8 cellular contexts compared by ENCODE assay signal in the genomic region with DNA sequence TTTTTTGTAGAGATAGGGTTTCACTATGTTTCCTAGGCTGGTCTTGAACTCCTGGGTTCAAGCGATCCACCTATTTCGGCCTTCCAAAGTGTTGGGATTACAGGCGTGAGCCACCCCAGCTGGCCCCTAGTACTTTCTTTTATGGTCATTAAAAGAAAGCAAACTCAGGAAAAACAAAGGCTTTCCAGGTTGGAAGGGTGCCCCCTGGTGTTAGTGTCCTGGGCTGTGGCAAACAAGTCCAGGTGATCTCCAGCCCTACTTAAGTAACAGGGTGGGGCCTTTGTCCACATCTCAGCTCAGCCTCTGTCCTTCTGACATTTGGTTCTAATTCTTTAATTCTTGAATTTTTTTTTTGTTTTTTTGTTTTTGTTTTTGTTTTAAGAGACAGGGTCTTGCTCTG. TPM values are rescaled to one million over a fixed set of nuclear protein-coding genes. Genes with fewer than 3 reads are reported as not detected.
A peak's percentile ranks its signal among the peaks of the same experiment; 100 is the strongest.
DNase-seq lines count a peak whose midpoint lies in the region; ATAC-seq, FAIRE-seq and TF ChIP-seq lines count a peak whose summit lies in the region.

No MANE protein-coding gene starts in this region.

- TF ChIP-seq POLR2A in endothelial cell of umbilical vein (IDR thresholded peaks at IDR 0.05; ENCODE audit: low read depth, low read length) = no peak
- TF ChIP-seq POLR2A in sigmoid colon (IDR thresholded peaks at IDR 0.05) = no peak

- intact Hi-C loops in endothelial cell of umbilical vein (cut with micrococcal nuclease) = loop anchor here (1.0 kb wide), 1 partner anchor 9 kb away; no protein-coding TSS in a partner anchor
- intact Hi-C loops in sigmoid colon (cut with DNase I) = loop anchor here (2.0 kb wide), 1 partner anchor 23 kb away; no protein-coding TSS in a partner anchor

- no peak for ATAC-seq in GM19397 (IDR thresholded peaks at IDR 0.05; ENCODE audit: unreplicated experiment)

- DNase-seq in AG04449 (ENCODE audit: low read depth, low spot score) = no peak
- DNase-seq in GM13977 (ENCODE audit: low spot score) = peak; percentile 62
- DNase-seq in SKM-1 treated with dmso at 0.1 percent for 144 hours (lab: John Stamatoyannopoulos, UW; ENCODE audit: unreplicated experiment) = peak; percentile 21
- DNase-seq in endothelial cell of umbilical vein (ENCODE audit: low read depth, low spot score) = peak; percentile 65
- DNase-seq in sigmoid colon = no peak
- no peak for DNase-seq in COR-L47 (lab: John Stamatoyannopoulos, UW)
- no peak for DNase-seq in AG20443 (ENCODE audit: low spot score)

- H3K27ac ChIP-seq in endothelial cell of umbilical vein (ENCODE audit: insufficient read depth, low read depth, low read length) (no peak overlapping the region), sigmoid colon (peak overlapping the region; percentile 93 to 99 (median 95))

- H4K20me1 ChIP-seq in endothelial cell of umbilical vein (replicated peaks; ENCODE audit: control insufficient read depth, extremely low read depth, insufficient read depth, low read length) = peaks cover 3% of the 10 kb centered on the region

- dilution Hi-C loops in endothelial cell of umbilical vein (cut with MboI; ENCODE audit: extremely low pct_ligation_motif_present, low sequenced_read_pairs) = no loop called here

- no peak overlapping the region for H2AFZ ChIP-seq in endothelial cell of umbilical vein (ENCODE audit: low read depth, low read length)

- FAIRE-seq in endothelial cell of umbilical vein (lab: Jason Lieb, UNC) = peak; percentile 84

- TF ChIP-seq CTCF in AG04449 (IDR thresholded peaks at IDR 0.05; ENCODE audit: insufficient read depth, low read length, missing control alignments) (peak; percentile 49), GM13977 (IDR thresholded peaks at IDR 0.05; ENCODE audit: extremely low read depth, insufficient read depth, missing control alignments) (peak; percentile 63), endothelial cell of umbilical vein (IDR thresholded peaks at IDR 0.05; ENCODE audit: extremely low read depth in 1 of 2, insufficient read depth in 1 of 2, low read depth in 1 of 2, low read length in 2 of 2) (peak; percentile 64 to 75), sigmoid colon (IDR thresholded peaks at IDR 0.05) (peak in 3 of 4 experiments; percentile 29 to 48 (median 37))

- in situ Hi-C loops in GM13977 (cut with MboI; ENCODE audit: low pct_unique_long_range_greater_than_20kb, low sequenced_read_pairs, unreplicated experiment) = no loop called here

- H3K4me3 ChIP-seq in AG04449 (ENCODE audit: low read depth, low read length) (no peak overlapping the region), endothelial cell of umbilical vein (replicated peaks in 1 of 3; ENCODE audit: insufficient read depth in 1 of 3, low read depth in 1 of 3, low read length in 3 of 3) (no peak overlapping the region), sigmoid colon (no peak overlapping the region)

- H3K36me3 ChIP-seq in endothelial cell of umbilical vein (ENCODE audit: control insufficient read depth in 2 of 2, extremely low read depth in 1 of 2, insufficient read depth in 2 of 2, low read length in 2 of 2) (peaks cover 18 to 34% of the 10 kb centered on the region in 2 experiments), sigmoid colon (peaks cover 20 to 33% (median 25%) of the 10 kb centered on the region in 4 donors)

- BruUV-seq in endothelial cell of umbilical vein (replicated peaks; lab: Mats Ljungman, UMichigan) = no TSS peak

- 20 to 61% methylated on average over 3 of the region's 3 CpGs for WGBS in sigmoid colon, 2 donors

- H3K9me1 ChIP-seq in endothelial cell of umbilical vein (replicated peaks; ENCODE audit: control insufficient read depth, extremely low read depth, insufficient read depth, low read length) = no peaks in the 10 kb centered on the region

- CTCF ChIA-PET in AG04449 (lab: Yijun Ruan, JAX) = interaction anchor here (0.6 to 16.8 kb wide), 9 partner anchors 10 to 278 kb away, joined by 3 to 337 read pairs (median 6); a partner anchor contains a TSS
- CTCF ChIA-PET in endothelial cell of umbilical vein (lab: Charles Lee) = interaction anchor here (0.6 to 6.8 kb wide), 17 partner anchors 9 to 110 kb away, joined by 3 to 48 read pairs (median 4); no protein-coding TSS in a partner anchor

- POLR2A ChIA-PET in AG04449 (lab: Yijun Ruan, JAX) = no interaction called here
- POLR2A ChIA-PET in endothelial cell of umbilical vein (lab: Charles Lee) = no interaction called here

- no peak overlapping the region for H3K4me2 ChIP-seq in endothelial cell of umbilical vein (ENCODE audit: insufficient read depth, low read length)

- H3K27me3 ChIP-seq in endothelial cell of umbilical vein (ENCODE audit: control insufficient read depth in 2 of 2, insufficient read depth in 2 of 2, low read length in 2 of 2) = no peaks in the 10 kb centered on the region
- H3K27me3 ChIP-seq in sigmoid colon = no peaks in the 10 kb centered on the region

- peaks cover 53% of the 10 kb centered on the region for H3K4me1 ChIP-seq in endothelial cell of umbilical vein (ENCODE audit: control insufficient read depth, extremely low read depth, insufficient read depth, low read length)
- H3K4me1 ChIP-seq in sigmoid colon = peaks cover 0 to 98% (median 88%) of the 10 kb centered on the region in 4 donors

- no peak for TF ChIP-seq EP300 in sigmoid colon (IDR thresholded peaks at IDR 0.05)

- H3K9ac ChIP-seq in endothelial cell of umbilical vein (replicated peaks; ENCODE audit: extremely low read depth, insufficient read depth, low read length) = no peak overlapping the region

- H3K9me3 ChIP-seq in endothelial cell of umbilical vein (replicated peaks; ENCODE audit: control insufficient read depth, insufficient read depth, low read length) = no peaks in the 10 kb centered on the region
- H3K9me3 ChIP-seq in sigmoid colon = no peaks in the 10 kb centered on the region

- H3K79me2 ChIP-seq in endothelial cell of umbilical vein (ENCODE audit: control insufficient read depth, insufficient read depth, low read length) = peaks cover 68% of the 10 kb centered on the region

TF ChIP-seq in endothelial cell of umbilical vein, 7 proteins besides CTCF, POLR2A, EP300 and RAD21:
- no peak for TF ChIP-seq EZH2 (IDR thresholded peaks at IDR 0.05; ENCODE audit: borderline replicate concordance, low read depth, low read length, severe bottlenecking)
- no peak for TF ChIP-seq JUN (IDR thresholded peaks at IDR 0.05; ENCODE audit: borderline replicate concordance, insufficient read depth, insufficient read length, low read depth)
- TF ChIP-seq FOS (IDR thresholded peaks at IDR 0.05; ENCODE audit: borderline replicate concordance, insufficient read depth, low read length) = no peak
- TF ChIP-seq POLR2AphosphoS5 (IDR thresholded peaks at IDR 0.05; ENCODE audit: insufficient read depth, low read depth, low read length) = no peak
- TF ChIP-seq, protein P1, sequence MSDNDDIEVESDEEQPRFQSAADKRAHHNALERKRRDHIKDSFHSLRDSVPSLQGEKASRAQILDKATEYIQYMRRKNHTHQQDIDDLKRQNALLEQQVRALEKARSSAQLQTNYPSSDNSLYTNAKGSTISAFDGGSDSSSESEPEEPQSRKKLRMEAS (IDR thresholded peaks at IDR 0.05; ENCODE audit: insufficient read depth, insufficient read length) = no peak
- TF ChIP-seq MYC (IDR thresholded peaks at IDR 0.05; ENCODE audit: low read depth, low read length) = no peak
- TF ChIP-seq GATA2 (IDR thresholded peaks at IDR 0.05; ENCODE audit: insufficient read depth, insufficient read length, low read depth, low read length) = no peak
TF ChIP-seq in endothelial cell of umbilical vein: peak in this region for 0.

RNA-seq across cellular contexts. Expression of a gene that starts 6.9 kb away (rescaled TPM):
- total RNA-seq in endothelial cell of umbilical vein (585 and 618 TPM in 2 replicates), sigmoid colon (100 to 1,000 TPM; 198 to 440 (median 325) TPM)
- polyA plus RNA-seq in endothelial cell of umbilical vein (369 and 377 TPM in 2 replicates), sigmoid colon (100 to 1,000 TPM in 2 of 3 donors, 10 to 100 TPM in 1; 30.3 to 242 (median 108) TPM)
- polyA plus RNA-seq in endothelial cell of umbilical vein (2011; cell fraction: cytosol; rRNA removed) = 416 and 442 TPM in 2 replicates
- 150 and 157 TPM in 2 replicates for polyA plus RNA-seq in endothelial cell of umbilical vein (2011; cell fraction: nucleus; rRNA removed)
- polyA plus RNA-seq in endothelial cell of umbilical vein (2012) = 404 and 527 TPM in 2 replicates
- 329 and 350 TPM in 2 replicates for polyA minus RNA-seq in endothelial cell of umbilical vein
- not detected for polyA minus RNA-seq in endothelial cell of umbilical vein (2011; cell fraction: cytosol; rRNA and poly(A)+ RNA removed)
- 59.6 and 64.4 TPM in 2 replicates for polyA minus RNA-seq in endothelial cell of umbilical vein (2011; cell fraction: nucleus; rRNA and poly(A)+ RNA removed)

RNA-seq across cellular contexts. Expression of a gene that starts 32.5 kb away (rescaled TPM):
- 149 and 160 TPM in 2 replicates for total RNA-seq in endothelial cell of umbilical vein
- polyA plus RNA-seq in endothelial cell of umbilical vein = 25.5 and 31.3 TPM in 2 replicates
- polyA plus RNA-seq in endothelial cell of umbilical vein (2011; cell fraction: cytosol; rRNA removed) = 47.0 and 56.2 TPM in 2 replicates
- 57.3 and 98.0 TPM in 2 replicates for polyA plus RNA-seq in endothelial cell of umbilical vein (2011; cell fraction: nucleus; rRNA removed)
- 48.2 and 143 TPM in 2 replicates for polyA plus RNA-seq in endothelial cell of umbilical vein (2012)
- 25.2 and 29.2 TPM in 2 replicates for polyA minus RNA-seq in endothelial cell of umbilical vein
- polyA minus RNA-seq in endothelial cell of umbilical vein (2011; cell fraction: cytosol; rRNA and poly(A)+ RNA removed) = 107 TPM
- polyA minus RNA-seq in endothelial cell of umbilical vein (2011; cell fraction: nucleus; rRNA and poly(A)+ RNA removed) = 26.2 and 41.6 TPM in 2 replicates
- total RNA-seq in sigmoid colon = 1 to 10 TPM in 3 of 4 donors, under 1 TPM in 1; 0.33 to 2.3 (median 1.8) TPM
- polyA plus RNA-seq in sigmoid colon = 10 to 100 TPM in 2 of 3 donors, 1 to 10 TPM in 1; 1.8 to 28.7 (median 11.3) TPM

RNA-seq across cellular contexts. Expression of a gene that starts 51.2 kb away (rescaled TPM):
- not detected in 2 replicates for total RNA-seq in endothelial cell of umbilical vein
- polyA plus RNA-seq in endothelial cell of umbilical vein = not detected in 2 replicates
- not detected in 2 replicates for polyA plus RNA-seq in endothelial cell of umbilical vein (2011; cell fraction: cytosol; rRNA removed)
- not detected in 2 replicates for polyA plus RNA-seq in endothelial cell of umbilical vein (2011; cell fraction: nucleus; rRNA removed)
- polyA plus RNA-seq in endothelial cell of umbilical vein (2012) = not detected in 2 replicates
- not detected in 2 replicates for polyA minus RNA-seq in endothelial cell of umbilical vein
- 10.8 TPM for polyA minus RNA-seq in endothelial cell of umbilical vein (2011; cell fraction: cytosol; rRNA and poly(A)+ RNA removed)
- polyA minus RNA-seq in endothelial cell of umbilical vein (2011; cell fraction: nucleus; rRNA and poly(A)+ RNA removed) = not detected in 2 replicates
- total RNA-seq in sigmoid colon = not detected
- 1 to 10 TPM; 1.2 to 6.9 (median 1.8) TPM for polyA plus RNA-seq in sigmoid colon

Comparison
In these comparisons a context has a peak if more than half of its experiments do, and no peak if none do; other contexts are left out.
1. DNase-seq: peak in GM13977 (single experiment), SKM-1 treated with dmso at 0.1 percent for 144 hours (single experiment) and endothelial cell of umbilical vein (single experiment); none in AG04449 (single experiment), sigmoid colon (single experiment), COR-L47 (single experiment) and AG20443 (single experiment).
2. RNA of a gene that starts 32.5 kb away (total RNA-seq): 149 to 160 TPM in endothelial cell of umbilical vein; 0.33 to 2.3 TPM in sigmoid colon; every median in the first group is over 10 times any median in the second.
3. Peak in every context shown above with its lines, with median percentiles within 50 percentile points of each other: CTCF ChIP-seq.